ENCODE assay signal across 8 cellular contexts in genomic region chr2:96637385-96638143, GRCh38. TPM values are rescaled to one million over a fixed set of nuclear protein-coding genes. Genes with fewer than 3 reads are reported as not detected.
A peak's percentile ranks its signal among the peaks of the same experiment; 100 is the strongest.
DNase-seq lines count a peak whose midpoint lies in the region; ATAC-seq and TF ChIP-seq lines count a peak whose summit lies in the region.

No MANE protein-coding gene starts in this region.

- BruUV-seq in Calu3 (replicated peaks; lab: Mats Ljungman, UMichigan): no TSS peak

- in situ Hi-C loops in SK-MEL-5 (cut with HindIII; ENCODE audit: low pct_unique_long_range_greater_than_20kb, low sequenced_read_pairs): no loop called here

- peak; percentile 89 for DNase-seq in Calu3
- peak; percentile 68 for DNase-seq in HT1080 (ENCODE audit: low read depth)
- DNase-seq in SK-MEL-5 (ENCODE audit: low read depth, low spot score): peak; percentile 65
- peak; percentile 70 for DNase-seq in activated naive CD4-positive, alpha-beta T cell treated with anti-CD3 and anti-CD28 coated beads for 36 hours
- DNase-seq in globus pallidus (ENCODE audit: low spot score): peak; percentile 73
- DNase-seq in omental fat pad (ENCODE audit: low spot score): peak; percentile 51

- peaks cover 42% of the 10 kb centered on the region for H3K36me3 Mint-ChIP-seq in Calu3 (ENCODE audit: insufficient read depth, unreplicated experiment)
- H3K36me3 Mint-ChIP-seq in activated naive CD4-positive, alpha-beta T cell treated with anti-CD3 and anti-CD28 coated beads for 36 hours (ENCODE audit: low read depth): peaks cover 24% of the 10 kb centered on the region

- CTCF ChIA-PET in Calu3 (lab: Charles Lee): interaction anchor here (0.7 to 2.4 kb wide), 7 partner anchors 28 to 273 kb away, joined by 3 to 7 read pairs (median 3); no protein-coding TSS in a partner anchor
- CTCF ChIA-PET in activated naive CD4-positive, alpha-beta T cell treated with anti-CD3 and anti-CD28 coated beads for 36 hours (lab: Charles Lee): interaction anchor here (0.6 to 2.2 kb wide), 10 partner anchors 10 to 295 kb away, joined by 3 to 13 read pairs (median 4); partner anchors contain the start of gene CNNM4

- peak overlapping the region; percentile 79 for H3K4me3 Mint-ChIP-seq in Calu3 (ENCODE audit: low read depth, unreplicated experiment)
- H3K4me3 Mint-ChIP-seq in activated naive CD4-positive, alpha-beta T cell treated with anti-CD3 and anti-CD28 coated beads for 36 hours: peak overlapping the region; percentile 93

- peak; percentile 67 for ATAC-seq in GM21390 (IDR thresholded peaks at IDR 0.05; ENCODE audit: unreplicated experiment)
- ATAC-seq in omental fat pad (ENCODE audit: low FRiP score): peak; percentile 94

- peak overlapping the region; percentile 9 for H3K27ac ChIP-seq in temporal lobe (ENCODE audit: low read depth, low read length)

- no peaks in the 10 kb centered on the region for H3K9me3 Mint-ChIP-seq in Calu3 (ENCODE audit: low read depth, unreplicated experiment)
- H3K9me3 Mint-ChIP-seq in activated naive CD4-positive, alpha-beta T cell treated with anti-CD3 and anti-CD28 coated beads for 36 hours: no peaks in the 10 kb centered on the region

- TF ChIP-seq CTCF in Calu3 (IDR thresholded peaks at IDR 0.05; ENCODE audit: unreplicated experiment) (no peak), omental fat pad (IDR thresholded peaks at IDR 0.05) (no peak)

- no peaks in the 10 kb centered on the region for H3K27me3 Mint-ChIP-seq in Calu3 (ENCODE audit: unreplicated experiment)
- no peaks in the 10 kb centered on the region for H3K27me3 Mint-ChIP-seq in activated naive CD4-positive, alpha-beta T cell treated with anti-CD3 and anti-CD28 coated beads for 36 hours (ENCODE audit: low read depth)

- H3K4me1 Mint-ChIP-seq in Calu3 (ENCODE audit: low read depth, unreplicated experiment): peaks cover 19% of the 10 kb centered on the region
- peaks cover 32% of the 10 kb centered on the region for H3K4me1 Mint-ChIP-seq in activated naive CD4-positive, alpha-beta T cell treated with anti-CD3 and anti-CD28 coated beads for 36 hours (ENCODE audit: low read depth)

- peak overlapping the region; percentile 60 for H3K27ac Mint-ChIP-seq in Calu3 (ENCODE audit: unreplicated experiment)
- peak overlapping the region; percentile 84 for H3K27ac Mint-ChIP-seq in activated naive CD4-positive, alpha-beta T cell treated with anti-CD3 and anti-CD28 coated beads for 36 hours

- intact Hi-C loops in Calu3 (cut with micrococcal nuclease; ENCODE audit: unreplicated experiment): loop anchor here (5.0 kb wide), 2 partner anchors 125 to 180 kb away; partner anchors contain the start of genes CNNM3 and CNNM4
- intact Hi-C loops in activated naive CD4-positive, alpha-beta T cell treated with anti-CD3 and anti-CD28 coated beads for 36 hours (cut with micrococcal nuclease): loop anchor here (1.0 to 5.0 kb wide), 9 partner anchors 20 to 330 kb away; partner anchors contain the start of genes ANKRD39, ARID5A, CNNM3 and CNNM4

RNA-seq across cellular contexts. Expression of gene KANSL3, which starts 0.5 kb away (rescaled TPM):
- total RNA-seq in Calu3 (2022) (39.6 and 43.9 TPM in 2 replicates), omental fat pad (10 to 100 TPM; 35.7 to 48.4 (median 39.0) TPM), temporal lobe (26.3 TPM)
- total RNA-seq in HT1080 (2014; rRNA removed; shearing (Covaris generic)): 13.1 and 13.2 TPM in 2 replicates
- 9.5 and 11.5 TPM in 2 replicates for polyA plus RNA-seq in HT1080 (2015; cell fraction: cytosol; rRNA removed)
- polyA plus RNA-seq in HT1080 (2015; cell fraction: nucleus; rRNA removed): 17.8 and 18.8 TPM in 2 replicates
- 20.5 and 22.3 TPM in 2 replicates for total RNA-seq in SK-MEL-5 (2014; rRNA removed; shearing (Covaris generic))
- polyA plus RNA-seq in SK-MEL-5 (2015; cell fraction: cytosol; rRNA removed): 21.3 and 30.0 TPM in 2 replicates
- 63.8 and 66.9 TPM in 2 replicates for polyA plus RNA-seq in SK-MEL-5 (2015; cell fraction: nucleus; rRNA removed)
- 10 to 100 TPM; 33.0 to 37.5 TPM for total RNA-seq in activated naive CD4-positive, alpha-beta T cell treated with anti-CD3 and anti-CD28 coated beads for 36 hours

RNA-seq across cellular contexts. Expression of gene FER1L5, which starts 5.0 kb away (rescaled TPM):
- total RNA-seq in Calu3 (2022) (not detected in 2 replicates), omental fat pad (not detected), temporal lobe (0.25 TPM)
- 0.20 TPM in 1 of 2 replicates, not detected in the other for total RNA-seq in HT1080 (2014; rRNA removed; shearing (Covaris generic))
- polyA plus RNA-seq in HT1080 (2015; cell fraction: cytosol; rRNA removed): not detected in 2 replicates
- polyA plus RNA-seq in HT1080 (2015; cell fraction: nucleus; rRNA removed): 0.01 TPM in 1 of 2 replicates, not detected in the other
- not detected in 2 replicates for total RNA-seq in SK-MEL-5 (2014; rRNA removed; shearing (Covaris generic))
- not detected in 2 replicates for polyA plus RNA-seq in SK-MEL-5 (2015; cell fraction: cytosol; rRNA removed)
- not detected in 2 replicates for polyA plus RNA-seq in SK-MEL-5 (2015; cell fraction: nucleus; rRNA removed)
- not detected for total RNA-seq in activated naive CD4-positive, alpha-beta T cell treated with anti-CD3 and anti-CD28 coated beads for 36 hours

Comparison
In these comparisons a context has a peak if more than half of its experiments do, and no peak if none do; other contexts are left out.
1. Peak in every context shown above with its lines: DNase-seq, ATAC-seq and H3K27ac ChIP-seq.